Comparison of ENCODE assay signal across 8 cellular contexts in genomic region chr12:108839011-108839889, GRCh38. TPM values are rescaled to one million over a fixed set of nuclear protein-coding genes. Genes with fewer than 3 reads are reported as not detected.
DNase-seq lines count a peak whose midpoint lies in the region; ATAC-seq, FAIRE-seq and TF ChIP-seq lines count a peak whose summit lies in the region.

No MANE protein-coding gene starts in this region.

- no peak overlapping the region for H3K4me3 ChIP-seq in lung
- H3K4me3 ChIP-seq in upper lobe of left lung: no peak overlapping the region

- intact Hi-C loops in MCF 10A (cut with micrococcal nuclease): loop anchor here (2.0 kb wide), 1 partner anchor 18 kb away; the partner anchor contains the start of gene SSH1

- H3K27ac ChIP-seq in lung (ENCODE audit: low read depth in 1 of 2, low read length in 1 of 2) (peak overlapping the region; percentile 94 to 98), upper lobe of left lung (peak overlapping the region; percentile 93 to 95 (median 94))

- TF ChIP-seq POLR2A in upper lobe of left lung (IDR thresholded peaks at IDR 0.05): no peak

- TF ChIP-seq EP300 in upper lobe of left lung (IDR thresholded peaks at IDR 0.05): peak in 2 of 4 donors; percentile 59 to 68

- FAIRE-seq in frontal cortex (lab: Jason Lieb, UNC): no peak

- TF ChIP-seq CTCF in MCF 10A (IDR thresholded peaks at IDR 0.05; ENCODE audit: unreplicated experiment) (no peak), lung (IDR thresholded peaks at IDR 0.05; ENCODE audit: control extremely low read depth, extremely low read depth) (no peak), upper lobe of left lung (IDR thresholded peaks at IDR 0.05) (no peak)

- H3K4me1 ChIP-seq in lung (ENCODE audit: control insufficient read depth in 2 of 2, insufficient read depth in 2 of 2, low read length in 2 of 2) (peaks cover 36% of the 10 kb centered on the region in 2 donors), upper lobe of left lung (peaks cover 70 to 85% (median 79%) of the 10 kb centered on the region in 4 donors)

- CTCF ChIA-PET in MCF 10A (lab: Yijun Ruan, JAX): interaction anchor here (0.6 to 3.4 kb wide), 5 partner anchors 10 to 955 kb away, joined by 3 to 8 read pairs (median 4); no protein-coding TSS in a partner anchor

- POLR2A ChIA-PET in MCF 10A (lab: Yijun Ruan, JAX): interaction anchor here (1.2 to 2.7 kb wide), 10 partner anchors 10 to 278 kb away, joined by 4 to 28 read pairs (median 9); partner anchors contain the start of genes ALKBH2, ISCU, SART3 and SSH1

- peak overlapping the region; percentile 96 for H3K27ac Mint-ChIP-seq in activated T-cell treated with anti-CD3 and anti-CD28 coated beads, Interleukin-2, amount 50 U/mL, for 24 hours
- H3K27ac Mint-ChIP-seq in MCF 10A (ENCODE audit: low read depth, unreplicated experiment): peak overlapping the region; percentile 87

- TSS peak; percentile 99 for BruUV-seq in MCF 10A (replicated peaks; lab: Mats Ljungman, UMichigan)

- ATAC-seq in lung (ENCODE audit: insufficient read depth, low FRiP score): no peak
- ATAC-seq in upper lobe of left lung (ENCODE audit: low FRiP score in 2 of 2): peak; percentile 27 to 31
- ATAC-seq in GM21528 (IDR thresholded peaks at IDR 0.05; ENCODE audit: low FRiP score, unreplicated experiment): no peak

- H3K27me3 ChIP-seq in lung (ENCODE audit: control insufficient read depth, insufficient read depth): no peaks in the 10 kb centered on the region
- no peaks in the 10 kb centered on the region for H3K27me3 ChIP-seq in upper lobe of left lung

- no peaks in the 10 kb centered on the region for H3K9me3 Mint-ChIP-seq in activated T-cell treated with anti-CD3 and anti-CD28 coated beads, Interleukin-2, amount 50 U/mL, for 24 hours
- no peaks in the 10 kb centered on the region for H3K9me3 Mint-ChIP-seq in MCF 10A (ENCODE audit: unreplicated experiment)

- peak overlapping the region; percentile 67 for H3K4me3 Mint-ChIP-seq in activated T-cell treated with anti-CD3 and anti-CD28 coated beads, Interleukin-2, amount 50 U/mL, for 24 hours
- no peak overlapping the region for H3K4me3 Mint-ChIP-seq in MCF 10A (ENCODE audit: unreplicated experiment)

- H3K36me3 ChIP-seq in lung (ENCODE audit: control insufficient read depth in 2 of 2, insufficient read depth in 2 of 2, low read length in 2 of 2): peaks cover 3 to 5% of the 10 kb centered on the region in 2 donors
- peaks cover 0 to 21% (median 6%) of the 10 kb centered on the region in 4 donors for H3K36me3 ChIP-seq in upper lobe of left lung

- 10 to 12% methylated on average over 6 of the region's 6 CpGs for WGBS in lung, 2 donors
- 9 to 18% methylated on average over 6 of the region's 6 CpGs for whole genome bisulfite sequencing in upper lobe of left lung, 2 donors

- no peaks in the 10 kb centered on the region for H3K9me3 ChIP-seq in lung (ENCODE audit: control insufficient read depth in 2 of 2, insufficient read depth in 1 of 2, low read length in 1 of 2)
- no peaks in the 10 kb centered on the region for H3K9me3 ChIP-seq in upper lobe of left lung

- H3K4me1 Mint-ChIP-seq in activated T-cell treated with anti-CD3 and anti-CD28 coated beads, Interleukin-2, amount 50 U/mL, for 24 hours (ENCODE audit: low read depth): peaks cover 46% of the 10 kb centered on the region
- peaks cover 31% of the 10 kb centered on the region for H3K4me1 Mint-ChIP-seq in MCF 10A (ENCODE audit: insufficient read depth, unreplicated experiment)

- no peaks in the 10 kb centered on the region for H3K27me3 Mint-ChIP-seq in activated T-cell treated with anti-CD3 and anti-CD28 coated beads, Interleukin-2, amount 50 U/mL, for 24 hours
- no peaks in the 10 kb centered on the region for H3K27me3 Mint-ChIP-seq in MCF 10A (ENCODE audit: insufficient read depth, unreplicated experiment)

- H3K36me3 Mint-ChIP-seq in activated T-cell treated with anti-CD3 and anti-CD28 coated beads, Interleukin-2, amount 50 U/mL, for 24 hours (ENCODE audit: low read depth): peaks cover 65% of the 10 kb centered on the region
- peaks cover 44% of the 10 kb centered on the region for H3K36me3 Mint-ChIP-seq in MCF 10A (ENCODE audit: insufficient read depth, unreplicated experiment)

- DNase-seq in activated T-cell treated with anti-CD3 and anti-CD28 coated beads, Interleukin-2, amount 50 U/mL, for 24 hours: no peak
- DNase-seq in activated T-cell treated with anti-CD3 and anti-CD28 coated beads for 4 hours: no peak
- peak; percentile 90 for DNase-seq in MCF 10A (ENCODE audit: unreplicated experiment)
- DNase-seq in lung (ENCODE audit: low spot score): no peak
- DNase-seq in upper lobe of left lung: peak; percentile 22 to 78
- no peak for DNase-seq in frontal cortex (ENCODE audit: low spot score in 2 of 2)
- DNase-seq in NCI-H1417 (lab: John Stamatoyannopoulos, UW): no peak

RNA-seq across cellular contexts. Expression of gene SSH1, which starts 18.1 kb away (rescaled TPM):
- total RNA-seq in MCF 10A (2022): 33.4 and 41.4 TPM in 2 replicates
- total RNA-seq in lung: 10 to 100 TPM; 29.0 to 39.5 TPM
- 10 to 100 TPM in 1 of 2 donors, 1 to 10 TPM in 1; 7.2 to 13.4 TPM for polyA plus RNA-seq in lung
- 10 to 100 TPM; 23.9 to 66.0 (median 43.8) TPM for total RNA-seq in upper lobe of left lung
- 4.1 TPM for total RNA-seq in frontal cortex

RNA-seq across cellular contexts. Expression of gene DAO, which starts 40.6 kb away (rescaled TPM):
- total RNA-seq in MCF 10A (2022) (not detected in 2 replicates), lung (not detected), upper lobe of left lung (not detected), frontal cortex (not detected)
- polyA plus RNA-seq in lung: under 1 TPM in 1 of 2 donors, not detected in 1; 0.08 TPM

Comparison
In these comparisons a context has a peak if more than half of its experiments do, and no peak if none do; other contexts are left out.
1. DNase-seq: peak in MCF 10A (single experiment) and upper lobe of left lung (2 of 2); none in activated T-cell treated with anti-CD3 and anti-CD28 coated beads, Interleukin-2, amount 50 U/mL, for 24 hours (single experiment), activated T-cell treated with anti-CD3 and anti-CD28 coated beads for 4 hours (single experiment), lung (single experiment), frontal cortex (0 of 2) and NCI-H1417 (0 of 3).
2. ATAC-seq: peak in upper lobe of left lung (2 of 2); none in lung (single experiment) and GM21528 (single experiment).